ENCODE assay signal across 15 cellular contexts in the genomic region with DNA sequence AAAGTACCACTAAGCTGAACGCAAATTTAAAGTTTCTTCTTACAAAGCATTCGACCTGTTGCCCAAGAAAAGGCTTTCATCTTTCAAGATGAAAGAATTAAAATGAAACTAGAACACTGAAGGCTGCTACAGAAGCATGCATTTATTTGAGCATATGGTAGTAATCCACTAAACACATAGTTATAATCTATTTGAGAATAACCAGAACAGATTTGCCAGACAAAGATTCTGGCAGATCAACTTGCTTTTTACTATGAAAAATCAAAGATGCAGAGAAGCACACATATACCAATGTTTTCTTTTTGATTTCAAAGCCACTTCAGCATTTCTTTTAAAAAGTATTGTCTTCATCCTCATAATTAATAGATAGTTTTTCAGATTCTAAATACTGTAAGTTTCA.
"Had no signal": no experiment of that assay in that cellular context is flagged by ENCODE, and none has a peak within 500 bp of the region (broad histone marks: within the 10 kb centered on the region; RNA-seq: fewer than 3 reads in every experiment).

No MANE protein-coding gene starts in this region.

- H3K4me3 ChIP-seq: lower lobe of right lung, right atrium auricular region, SJSA1, tibial nerve, vagina had no signal

- H3K36me3 Mint-ChIP-seq: activated naive CD4-positive, alpha-beta T cell treated with anti-CD3 and anti-CD28 coated beads, Interleukin-2, amount 50 U/mL, for 72 hours had no signal

- DNase-seq: activated CD4-positive, alpha-beta T cell treated with anti-CD3 and anti-CD28 coated beads, Interleukin-2, amount 50 U/mL, for 1 hour; activated CD4-positive, CD25-positive, alpha-beta regulatory T cell treated with anti-CD3 and anti-CD28 coated beads, Interleukin-2, amount 50 U/mL, for 72 hours; activated CD8-positive, alpha-beta memory T cell treated with anti-CD3 and anti-CD28 coated beads, Interleukin-2, amount 50 U/mL, for 48 hours; activated effector memory CD4-positive, alpha-beta T cell treated with anti-CD3 and anti-CD28 coated beads, Interleukin-2, amount 50 U/mL, for 16 hours; activated T-cell treated with anti-CD3 and anti-CD28 coated beads, Interleukin-2, amount 50 U/mL, for 48 hours; endodermal cell; left cardiac atrium; lower lobe of right lung; stimulated activated naive CD8-positive, alpha-beta T cell treated with anti-CD3 and anti-CD28 coated beads, Interleukin-15, Interleukin-2, amounts not matched to agents 100 U/mL and 50 U/mL, for 24 hours; T1000 had no signal

- H3K9me3 ChIP-seq: lower lobe of right lung, SJSA1, vagina had no signal

- H3K27me3 ChIP-seq: right atrium auricular region, SJSA1, tibial nerve, vagina had no signal

- H3K36me3 ChIP-seq: right atrium auricular region, SJSA1 had no signal

- H3K4me1 ChIP-seq: right atrium auricular region, SJSA1 had no signal

- H3K4me1 Mint-ChIP-seq: endodermal cell had no signal

- ATAC-seq: activated naive CD4-positive, alpha-beta T cell treated with anti-CD3 and anti-CD28 coated beads, Interleukin-2, amount 50 U/mL, for 72 hours; left cardiac atrium; stimulated activated naive CD8-positive, alpha-beta T cell treated with anti-CD3 and anti-CD28 coated beads, Interleukin-15, Interleukin-2, amounts not matched to agents 100 U/mL and 50 U/mL, for 24 hours had no signal

- H3K27ac ChIP-seq: lower lobe of right lung, right atrium auricular region, SJSA1, tibial nerve, vagina had no signal

- H3K9me3 Mint-ChIP-seq: activated naive CD4-positive, alpha-beta T cell treated with anti-CD3 and anti-CD28 coated beads, Interleukin-2, amount 50 U/mL, for 72 hours had no signal

- H3K27ac Mint-ChIP-seq: endodermal cell had no signal

- H3K4me3 Mint-ChIP-seq: endodermal cell had no signal
